Comparison of ENCODE assay signal across 1 cellular context in the genomic region with DNA sequence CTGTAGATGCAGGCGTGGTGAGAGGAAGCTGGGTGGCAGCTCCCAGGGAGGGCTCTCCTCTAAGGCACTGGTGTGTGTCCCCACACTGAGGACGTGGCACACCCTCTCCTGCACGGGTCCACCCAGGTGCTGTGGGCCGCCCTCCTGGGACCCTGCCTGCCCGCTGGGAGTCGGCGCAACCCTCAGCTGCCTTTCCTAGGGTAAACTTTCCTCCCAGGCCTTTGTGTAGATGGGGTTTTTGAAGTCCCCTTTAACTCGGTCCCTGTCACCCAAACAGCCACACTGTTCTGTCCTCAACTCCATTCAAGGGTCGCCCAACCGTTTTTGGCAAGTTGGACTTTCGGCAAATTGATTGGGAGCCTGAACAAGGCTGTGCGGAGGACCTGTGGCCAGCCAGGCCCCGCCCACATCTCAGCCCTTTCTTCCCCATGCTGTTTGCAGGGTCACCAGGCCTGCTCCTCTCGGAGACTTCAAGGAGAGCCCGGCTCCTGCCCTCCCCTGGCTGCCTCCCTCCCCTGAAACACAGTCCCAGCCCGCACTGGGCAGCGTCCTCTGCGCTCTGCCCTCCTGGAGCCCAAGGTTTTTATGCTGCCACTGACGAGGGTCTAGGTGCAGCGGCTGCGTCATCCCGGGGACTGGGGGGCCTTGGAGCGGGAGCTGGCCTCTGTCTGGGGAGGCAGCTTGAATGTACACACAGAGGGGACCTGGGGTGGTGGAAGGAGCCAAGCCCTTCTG.
TF ChIP-seq lines count a peak whose summit lies in the region.

No MANE protein-coding gene starts in this region.

TF ChIP-seq in HepG2, 621 proteins besides CTCF, POLR2A, EP300 and RAD21 (continued from another document):
- TF ChIP-seq ARID2 (CRISPR knock-in tag; IDR thresholded peaks at IDR 0.05; ENCODE audit: borderline replicate concordance) = no peak
- no peak for TF ChIP-seq ZNF83 (CRISPR knock-in tag; IDR thresholded peaks at IDR 0.05; ENCODE audit: borderline replicate concordance)
- TF ChIP-seq HNRNPLL (IDR thresholded peaks at IDR 0.05; ENCODE audit: low read depth, low read length, poor library complexity, severe bottlenecking) = peak; percentile 23
- TF ChIP-seq AGO2 (optimal IDR thresholded peaks at IDR 0.05; ENCODE audit: low read depth, low read length) = peak; percentile 36
- no peak for TF ChIP-seq RAD51 (IDR thresholded peaks at IDR 0.05; ENCODE audit: borderline replicate concordance)
- no peak for TF ChIP-seq ZNF484 (CRISPR knock-in tag; IDR thresholded peaks at IDR 0.05; ENCODE audit: borderline replicate concordance, low read depth)
- no peak for TF ChIP-seq NR2F6 (IDR thresholded peaks at IDR 0.05)
- TF ChIP-seq NR2F6 (CRISPR knock-in tag; IDR thresholded peaks at IDR 0.05) = no peak
- no peak for TF ChIP-seq CSRNP2 (CRISPR knock-in tag; conservative IDR thresholded peaks at IDR 0.05; ENCODE audit: low read depth)
- TF ChIP-seq ZNF180 (CRISPR knock-in tag; IDR thresholded peaks at IDR 0.05; ENCODE audit: borderline replicate concordance, low read depth) = no peak
- TF ChIP-seq WIZ (CRISPR knock-in tag; IDR thresholded peaks at IDR 0.05) = peak; percentile 48; the same call in 1 of the 2 replicates
- no peak for TF ChIP-seq KDM2A (CRISPR knock-in tag; IDR thresholded peaks at IDR 0.05; ENCODE audit: borderline replicate concordance, low read depth)
- TF ChIP-seq, protein P1, sequence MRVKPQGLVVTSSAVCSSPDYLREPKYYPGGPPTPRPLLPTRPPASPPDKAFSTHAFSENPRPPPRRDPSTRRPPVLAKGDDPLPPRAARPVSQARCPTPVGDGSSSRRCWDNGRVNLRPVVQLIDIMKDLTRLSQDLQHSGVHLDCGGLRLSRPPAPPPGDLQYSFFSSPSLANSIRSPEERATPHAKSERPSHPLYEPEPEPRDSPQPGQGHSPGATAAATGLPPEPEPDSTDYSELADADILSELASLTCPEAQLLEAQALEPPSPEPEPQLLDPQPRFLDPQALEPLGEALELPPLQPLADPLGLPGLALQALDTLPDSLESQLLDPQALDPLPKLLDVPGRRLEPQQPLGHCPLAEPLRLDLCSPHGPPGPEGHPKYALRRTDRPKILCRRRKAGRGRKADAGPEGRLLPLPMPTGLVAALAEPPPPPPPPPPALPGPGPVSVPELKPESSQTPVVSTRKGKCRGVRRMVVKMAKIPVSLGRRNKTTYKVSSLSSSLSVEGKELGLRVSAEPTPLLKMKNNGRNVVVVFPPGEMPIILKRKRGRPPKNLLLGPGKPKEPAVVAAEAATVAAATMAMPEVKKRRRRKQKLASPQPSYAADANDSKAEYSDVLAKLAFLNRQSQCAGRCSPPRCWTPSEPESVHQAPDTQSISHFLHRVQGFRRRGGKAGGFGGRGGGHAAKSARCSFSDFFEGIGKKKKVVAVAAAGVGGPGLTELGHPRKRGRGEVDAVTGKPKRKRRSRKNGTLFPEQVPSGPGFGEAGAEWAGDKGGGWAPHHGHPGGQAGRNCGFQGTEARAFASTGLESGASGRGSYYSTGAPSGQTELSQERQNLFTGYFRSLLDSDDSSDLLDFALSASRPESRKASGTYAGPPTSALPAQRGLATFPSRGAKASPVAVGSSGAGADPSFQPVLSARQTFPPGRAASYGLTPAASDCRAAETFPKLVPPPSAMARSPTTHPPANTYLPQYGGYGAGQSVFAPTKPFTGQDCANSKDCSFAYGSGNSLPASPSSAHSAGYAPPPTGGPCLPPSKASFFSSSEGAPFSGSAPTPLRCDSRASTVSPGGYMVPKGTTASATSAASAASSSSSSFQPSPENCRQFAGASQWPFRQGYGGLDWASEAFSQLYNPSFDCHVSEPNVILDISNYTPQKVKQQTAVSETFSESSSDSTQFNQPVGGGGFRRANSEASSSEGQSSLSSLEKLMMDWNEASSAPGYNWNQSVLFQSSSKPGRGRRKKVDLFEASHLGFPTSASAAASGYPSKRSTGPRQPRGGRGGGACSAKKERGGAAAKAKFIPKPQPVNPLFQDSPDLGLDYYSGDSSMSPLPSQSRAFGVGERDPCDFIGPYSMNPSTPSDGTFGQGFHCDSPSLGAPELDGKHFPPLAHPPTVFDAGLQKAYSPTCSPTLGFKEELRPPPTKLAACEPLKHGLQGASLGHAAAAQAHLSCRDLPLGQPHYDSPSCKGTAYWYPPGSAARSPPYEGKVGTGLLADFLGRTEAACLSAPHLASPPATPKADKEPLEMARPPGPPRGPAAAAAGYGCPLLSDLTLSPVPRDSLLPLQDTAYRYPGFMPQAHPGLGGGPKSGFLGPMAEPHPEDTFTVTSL (CRISPR knock-in tag; IDR thresholded peaks at IDR 0.05; ENCODE audit: borderline replicate concordance) = no peak
- TF ChIP-seq, protein P2, sequence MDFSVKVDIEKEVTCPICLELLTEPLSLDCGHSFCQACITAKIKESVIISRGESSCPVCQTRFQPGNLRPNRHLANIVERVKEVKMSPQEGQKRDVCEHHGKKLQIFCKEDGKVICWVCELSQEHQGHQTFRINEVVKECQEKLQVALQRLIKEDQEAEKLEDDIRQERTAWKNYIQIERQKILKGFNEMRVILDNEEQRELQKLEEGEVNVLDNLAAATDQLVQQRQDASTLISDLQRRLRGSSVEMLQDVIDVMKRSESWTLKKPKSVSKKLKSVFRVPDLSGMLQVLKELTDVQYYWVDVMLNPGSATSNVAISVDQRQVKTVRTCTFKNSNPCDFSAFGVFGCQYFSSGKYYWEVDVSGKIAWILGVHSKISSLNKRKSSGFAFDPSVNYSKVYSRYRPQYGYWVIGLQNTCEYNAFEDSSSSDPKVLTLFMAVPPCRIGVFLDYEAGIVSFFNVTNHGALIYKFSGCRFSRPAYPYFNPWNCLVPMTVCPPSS (IDR thresholded peaks at IDR 0.05) = no peak
- no peak for TF ChIP-seq SKI (IDR thresholded peaks at IDR 0.05; ENCODE audit: partially characterized antibody)
- TF ChIP-seq MXD1 (CRISPR knock-in tag; IDR thresholded peaks at IDR 0.05) = no peak
- no peak for TF ChIP-seq ZNF136 (CRISPR knock-in tag; IDR thresholded peaks at IDR 0.05; ENCODE audit: low read depth)
- TF ChIP-seq NFE2 (CRISPR knock-in tag; IDR thresholded peaks at IDR 0.05) = no peak
- no peak for TF ChIP-seq REXO4 (CRISPR knock-in tag; IDR thresholded peaks at IDR 0.05; ENCODE audit: borderline replicate concordance)
- TF ChIP-seq REPIN1 (CRISPR knock-in tag; IDR thresholded peaks at IDR 0.05; ENCODE audit: borderline replicate concordance, low read depth) = no peak
- no peak for TF ChIP-seq THAP11 (CRISPR knock-in tag; IDR thresholded peaks at IDR 0.05)
- TF ChIP-seq ZNF746 (CRISPR knock-in tag; IDR thresholded peaks at IDR 0.05) = no peak
- TF ChIP-seq ZBTB38 (CRISPR knock-in tag; IDR thresholded peaks at IDR 0.05) = peak; percentile 97
- TF ChIP-seq HNRNPL (IDR thresholded peaks at IDR 0.05; ENCODE audit: low read depth, low read length) = 0 out of 2 replicates have a peak, but pooled peaks have one; percentile 19
- TF ChIP-seq RFX5 (IDR thresholded peaks at IDR 0.05; ENCODE audit: low read depth, low read length) = no peak
- no peak for TF ChIP-seq ZNF432 (CRISPR knock-in tag; IDR thresholded peaks at IDR 0.05; ENCODE audit: borderline replicate concordance)
- 0 out of 2 replicates have a peak, but pooled peaks have one; percentile 63 for TF ChIP-seq ZNF790 (CRISPR knock-in tag; IDR thresholded peaks at IDR 0.05; ENCODE audit: borderline replicate concordance)
- TF ChIP-seq XBP1 (CRISPR knock-in tag; IDR thresholded peaks at IDR 0.05) = no peak
- TF ChIP-seq ZSCAN22 (CRISPR knock-in tag; IDR thresholded peaks at IDR 0.05) = no peak
- TF ChIP-seq ADNP (CRISPR knock-in tag; IDR thresholded peaks at IDR 0.05) = no peak
- TF ChIP-seq FOXO4 (CRISPR knock-in tag; conservative IDR thresholded peaks at IDR 0.05) = no peak
- no peak for TF ChIP-seq ZNF235 (CRISPR knock-in tag; IDR thresholded peaks at IDR 0.05; ENCODE audit: borderline replicate concordance)
- TF ChIP-seq MEF2D (CRISPR knock-in tag; IDR thresholded peaks at IDR 0.05) = no peak
- TF ChIP-seq TAF1 (CRISPR knock-in tag; IDR thresholded peaks at IDR 0.05) = no peak
- TF ChIP-seq ETV5 (CRISPR knock-in tag; IDR thresholded peaks at IDR 0.05; ENCODE audit: borderline replicate concordance) = no peak
- no peak for TF ChIP-seq NAIF1 (CRISPR knock-in tag; IDR thresholded peaks at IDR 0.05; ENCODE audit: borderline replicate concordance)
- TF ChIP-seq PPARG (CRISPR knock-in tag; conservative IDR thresholded peaks at IDR 0.05) = no peak
- TF ChIP-seq RCOR2 (CRISPR knock-in tag; IDR thresholded peaks at IDR 0.05) = no peak
